In genomic region chr6:80105972-80106417, GRCh38 we compare ENCODE assay signal across 8 cellular contexts. TPM values are rescaled to one million over a fixed set of nuclear protein-coding genes. Genes with fewer than 3 reads are reported as not detected.
DNase-seq lines count a peak whose midpoint lies in the region; ATAC-seq, FAIRE-seq and TF ChIP-seq lines count a peak whose summit lies in the region.

No MANE protein-coding gene starts in this region.

- peaks cover 10% of the 10 kb centered on the region for H3K4me1 Mint-ChIP-seq in activated naive CD4-positive, alpha-beta T cell treated with anti-CD3 and anti-CD28 coated beads for 36 hours (ENCODE audit: low read depth)

- no peaks in the 10 kb centered on the region for H3K9me3 ChIP-seq in IMR-90 (ENCODE audit: control insufficient read depth, insufficient read depth, low read length)
- H3K9me3 ChIP-seq in ectodermal cell (ENCODE audit: control insufficient read depth, low read length), result no peaks in the 10 kb centered on the region
- H3K9me3 ChIP-seq in pancreas, result no peaks in the 10 kb centered on the region

- H2BK120ac ChIP-seq in IMR-90 (ENCODE audit: low read depth, low read length), result peak overlapping the region; percentile 27; the same call in 1 of the 2 replicates

- H3K4me3 Mint-ChIP-seq in activated naive CD4-positive, alpha-beta T cell treated with anti-CD3 and anti-CD28 coated beads for 36 hours, result peak overlapping the region; percentile 90

- H3K27ac Mint-ChIP-seq in activated naive CD4-positive, alpha-beta T cell treated with anti-CD3 and anti-CD28 coated beads for 36 hours, result peak overlapping the region; percentile 84

- peak overlapping the region; percentile 68 for H3K9ac ChIP-seq in IMR-90 (ENCODE audit: low read depth, low read length)

- H2BK5ac ChIP-seq in IMR-90 (ENCODE audit: low read depth, low read length, poor library complexity, severe bottlenecking), result peak overlapping the region; percentile 52

- H3K36me3 Mint-ChIP-seq in activated naive CD4-positive, alpha-beta T cell treated with anti-CD3 and anti-CD28 coated beads for 36 hours (ENCODE audit: low read depth), result no peaks in the 10 kb centered on the region

- H3K4ac ChIP-seq in IMR-90 (ENCODE audit: low read depth, low read length), result peak overlapping the region; percentile 4; the same call in 1 of the 2 replicates

- peaks cover 2% of the 10 kb centered on the region; the same call in 1 of the 2 replicates for H3K9me1 ChIP-seq in IMR-90 (ENCODE audit: insufficient read depth, low read length)

- H3K79me1 ChIP-seq in IMR-90 (ENCODE audit: low read depth in 1 of 2, low read length in 2 of 2), result peaks cover 11 to 16% of the 10 kb centered on the region in 2 experiments

- H4K5ac ChIP-seq in IMR-90 (ENCODE audit: low read depth, low read length), result peak overlapping the region; percentile 48

- H3K4me1 ChIP-seq in IMR-90 (ENCODE audit: control insufficient read depth, insufficient read depth, low read length) (peaks cover 2% of the 10 kb centered on the region), ectodermal cell (ENCODE audit: control insufficient read depth, insufficient read depth, low read length) (peaks cover 7% of the 10 kb centered on the region), pancreas (peaks cover 3 to 4% (median 3%) of the 10 kb centered on the region in 3 donors)

- dilution Hi-C loops in IMR-90 (cut with HindIII; ENCODE audit: low sequenced_read_pairs, unreplicated experiment), result no loop called here

- no peak overlapping the region for H2BK15ac ChIP-seq in IMR-90 (ENCODE audit: low read depth, low read length)

- ATAC-seq in IMR-90 (ENCODE audit: low read depth), result no peak
- ATAC-seq in pancreas, result peak in 1 of 4 donors; percentile 2
- ATAC-seq in GM21786 (IDR thresholded peaks at IDR 0.05; ENCODE audit: unreplicated experiment), result no peak

- in situ Hi-C loops in IMR-90 (cut with MboI; ENCODE audit: low sequenced_read_pairs), result no loop called here

- TF ChIP-seq POLR2A in IMR-90 (IDR thresholded peaks at IDR 0.05; ENCODE audit: low read depth, low read length), result no peak

- intact Hi-C loops in activated naive CD4-positive, alpha-beta T cell treated with anti-CD3 and anti-CD28 coated beads for 36 hours (cut with micrococcal nuclease), result loop anchor here (1.0 to 2.0 kb wide), 6 partner anchors 59 to 1646 kb away; partner anchors contain the start of genes ELOVL4, LCA5, PHIP and TENT5A
- intact Hi-C loops in IMR-90 (cut with micrococcal nuclease), result no loop called here
- intact Hi-C loops in pancreas (cut with DNase I), result no loop called here

- H4K20me1 ChIP-seq in IMR-90 (ENCODE audit: insufficient read depth, low read length), result no peaks in the 10 kb centered on the region

- BruUV-seq in IMR-90 (replicated peaks; lab: Mats Ljungman, UMichigan), result no TSS peak

- no peaks in the 10 kb centered on the region for H3K9me3 Mint-ChIP-seq in activated naive CD4-positive, alpha-beta T cell treated with anti-CD3 and anti-CD28 coated beads for 36 hours

- peak overlapping the region; percentile 2; the same call in 1 of the 2 replicates for H3K23ac ChIP-seq in IMR-90 (ENCODE audit: low read depth, low read length)

- H4K91ac ChIP-seq in IMR-90 (ENCODE audit: insufficient read depth, low read depth, low read length), result no peak overlapping the region

- peak overlapping the region; percentile 44; the same call in 1 of the 2 replicates for H3K18ac ChIP-seq in IMR-90 (ENCODE audit: low read depth, low read length)

- no peak overlapping the region for H2AK5ac ChIP-seq in IMR-90 (ENCODE audit: low read depth, low read length)

- no peak for TF ChIP-seq RAD21 in IMR-90 (IDR thresholded peaks at IDR 0.05; ENCODE audit: low read length)

- TF ChIP-seq CTCF in IMR-90 (conservative IDR thresholded peaks at IDR 0.05; ENCODE audit: low read depth, low read length) (no peak), pancreas (IDR thresholded peaks at IDR 0.05) (no peak)

- no peak overlapping the region for H2BK20ac ChIP-seq in IMR-90 (ENCODE audit: low read depth, low read length)

- WGBS in IMR-90 (ENCODE audit: extremely low coverage in 2 of 2, insufficient read length in 1 of 2), 2 experiments, result no CpG with 5 or more reads among the region's 6 CpGs
- WGBS in ectodermal cell, 2 experiments, result 1 to 2% methylated on average over 4 of the region's 6 CpGs
- WGBS in pancreas, 2 donors, result 0 to 1% methylated on average over 6 of the region's 6 CpGs

- POLR2A ChIA-PET in IMR-90 (lab: Charles Lee; ENCODE audit: unreplicated experiment), result no interaction called here

- H3K4me3 ChIP-seq in IMR-90 (ENCODE audit: insufficient read depth, low read depth, low read length) (peak overlapping the region; percentile 53), ectodermal cell (ENCODE audit: insufficient read depth, low read depth, low read length) (peak overlapping the region; percentile 21), pancreas (peak overlapping the region in 2 of 4 donors; percentile 70 to 74)

- no peak for FAIRE-seq in pancreas (lab: Jason Lieb, UNC)

- H3K27ac ChIP-seq in IMR-90 (ENCODE audit: insufficient read depth, low read length) (peak overlapping the region; percentile 27; the same call in 1 of the 2 replicates), ectodermal cell (ENCODE audit: insufficient read depth, low read depth, low read length, poor library complexity, severe bottlenecking) (no peak overlapping the region), pancreas (peak overlapping the region; percentile 78 to 99 (median 94))

- peak overlapping the region; percentile 10; the same call in 1 of the 2 replicates for H3K14ac ChIP-seq in IMR-90 (replicated peaks; ENCODE audit: low read depth, low read length)

- H3K27me3 Mint-ChIP-seq in activated naive CD4-positive, alpha-beta T cell treated with anti-CD3 and anti-CD28 coated beads for 36 hours (ENCODE audit: low read depth), result no peaks in the 10 kb centered on the region

- no peaks in the 10 kb centered on the region for H3K36me3 ChIP-seq in IMR-90 (ENCODE audit: control insufficient read depth, insufficient read depth, low read length)
- no peaks in the 10 kb centered on the region for H3K36me3 ChIP-seq in ectodermal cell (ENCODE audit: control insufficient read depth, insufficient read depth, low read length)
- no peaks in the 10 kb centered on the region for H3K36me3 ChIP-seq in pancreas

- DNase-seq in activated naive CD4-positive, alpha-beta T cell treated with anti-CD3 and anti-CD28 coated beads for 36 hours, result no peak
- no peak for DNase-seq in activated naive CD4-positive, alpha-beta T cell (lab: John Stamatoyannopoulos, UW)
- no peak for DNase-seq in IMR-90
- no peak for DNase-seq in pancreas
- DNase-seq in dermis blood vessel endothelial cell, result no peak
- DNase-seq in NCI-H1694 treated with DMSO at 0.1 percent for 48 hours (lab: John Stamatoyannopoulos, UW), result no peak

- H3K56ac ChIP-seq in IMR-90 (ENCODE audit: extremely low read depth, insufficient read depth, low read length), result peak overlapping the region; percentile 35; the same call in 1 of the 2 replicates

- H2AK9ac ChIP-seq in IMR-90 (replicated peaks; ENCODE audit: low read depth, low read length, poor library complexity), result no peak overlapping the region

- H2AFZ ChIP-seq in IMR-90 (replicated peaks; ENCODE audit: low read length, poor library complexity), result peak overlapping the region; percentile 97

- CTCF ChIA-PET in activated naive CD4-positive, alpha-beta T cell treated with anti-CD3 and anti-CD28 coated beads for 36 hours (lab: Charles Lee), result interaction anchor here (0.6 to 1.0 kb wide), 3 partner anchors 11 to 157 kb away, joined by 3 to 5 read pairs (median 3); no protein-coding TSS in a partner anchor
- CTCF ChIA-PET in IMR-90 (lab: Yijun Ruan, JAX), result interaction anchor here (0.7 kb wide), 2 partner anchors 1061 to 1829 kb away, joined by 3 read pairs; no protein-coding TSS in a partner anchor

- peak overlapping the region; percentile 48 to 68 for H4K8ac ChIP-seq in IMR-90 (ENCODE audit: low read depth in 2 of 2, low read length in 2 of 2)

- no peaks in the 10 kb centered on the region for H3K27me3 ChIP-seq in IMR-90 (ENCODE audit: control insufficient read depth, insufficient read depth, low read length)
- no peaks in the 10 kb centered on the region for H3K27me3 ChIP-seq in ectodermal cell (ENCODE audit: control insufficient read depth, insufficient read depth, low read length, poor library complexity, severe bottlenecking)
- H3K27me3 ChIP-seq in pancreas, result no peaks in the 10 kb centered on the region

- peak overlapping the region; percentile 75 for H3K4me2 ChIP-seq in IMR-90 (ENCODE audit: low read depth, low read length)

TF ChIP-seq in IMR-90, 13 proteins besides CTCF, POLR2A, EP300 and RAD21:
- TF ChIP-seq MAZ (IDR thresholded peaks at IDR 0.05; ENCODE audit: borderline replicate concordance, low read depth, low read length) (no peak), MAFK (IDR thresholded peaks at IDR 0.05; ENCODE audit: low read depth, low read length) (peak; percentile 74)

RNA-seq across cellular contexts. Expression of gene BCKDHB, which starts 0.5 kb away (rescaled TPM):
- total RNA-seq in activated naive CD4-positive, alpha-beta T cell treated with anti-CD3 and anti-CD28 coated beads for 36 hours, result 10 to 100 TPM; 15.5 to 18.5 TPM
- total RNA-seq in IMR-90 (2012; rRNA removed), result 11.8 and 16.4 TPM in 2 replicates
- 8.9 and 11.2 TPM in 2 replicates for polyA plus RNA-seq in IMR-90 (2012; rRNA removed)
- polyA plus RNA-seq in IMR-90 (2012; cell fraction: cytosol; rRNA removed), result 7.9 and 17.1 TPM in 2 replicates
- 3.0 and 7.8 TPM in 2 replicates for polyA plus RNA-seq in IMR-90 (2012; cell fraction: nucleus; rRNA removed; ENCODE audit: low replicate concordance)
- polyA plus RNA-seq in ectodermal cell (2013, experiment 1 of 4), result 42.9 TPM
- polyA plus RNA-seq in ectodermal cell (2013, experiment 2 of 4), result 48.2 TPM
- 32.0 TPM for polyA plus RNA-seq in ectodermal cell (2013, experiment 3 of 4)
- polyA plus RNA-seq in ectodermal cell (2013, experiment 4 of 4), result 36.4 TPM
- total RNA-seq in pancreas, result 10 to 100 TPM in 4 of 6 donors, 1 to 10 TPM in 2; 6.4 to 16.8 (median 11.4) TPM
- 1 to 10 TPM; 4.8 to 8.5 TPM for polyA plus RNA-seq in pancreas
- 10.9 and 15.0 TPM in 2 replicates for total RNA-seq in dermis blood vessel endothelial cell
